In the genomic region with DNA sequence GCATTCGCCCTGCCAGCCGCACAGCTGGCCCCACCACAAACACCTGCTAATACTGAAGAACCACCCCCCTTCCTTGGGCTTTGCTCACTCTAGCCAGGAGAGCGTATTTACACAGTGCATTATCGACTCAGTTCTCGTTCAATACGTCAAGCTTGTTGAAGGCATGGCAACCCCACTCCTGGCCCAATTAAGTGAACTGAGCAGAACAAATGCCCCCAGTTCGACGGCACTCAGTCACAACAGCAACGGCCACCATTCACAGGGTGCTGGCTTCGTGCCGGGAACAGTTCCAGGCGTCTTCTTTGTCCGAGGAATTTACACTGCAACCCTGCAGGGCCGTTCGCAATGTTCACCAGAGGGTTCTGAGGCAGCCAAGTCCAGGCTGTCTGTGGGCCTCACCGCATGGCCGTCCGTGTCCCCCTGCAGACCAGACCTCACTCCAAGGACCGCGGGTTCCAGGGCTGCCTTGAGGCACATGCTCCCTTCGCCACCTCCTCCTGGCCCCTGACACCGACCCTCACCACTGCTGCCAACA, we compare ENCODE assay signal across 11 cellular contexts.
DNase-seq lines count a peak whose midpoint lies in the region; ATAC-seq and TF ChIP-seq lines count a peak whose summit lies in the region.
"Had no signal": no experiment of that assay in that cellular context is flagged by ENCODE, and none has a peak within 500 bp of the region (broad histone marks: within the 10 kb centered on the region; RNA-seq: fewer than 3 reads in every experiment).

No MANE protein-coding gene starts in this region.

- peaks cover 14% of the 10 kb centered on the region for H3K79me2 ChIP-seq in neural progenitor cell (ENCODE audit: low read depth)

- no peaks in the 10 kb centered on the region for H3K27me3 ChIP-seq in neural progenitor cell
- H3K27me3 ChIP-seq: BE2C, heart left ventricle had no signal

- no peaks in the 10 kb centered on the region for H3K9me3 Mint-ChIP-seq in neural progenitor cell

- H3K4me2 ChIP-seq in neural progenitor cell, result no peak overlapping the region

- peaks cover 29% of the 10 kb centered on the region for H3F3A ChIP-seq in neural progenitor cell (ENCODE audit: low read depth)

- peak overlapping the region; percentile 93 for H3K27ac ChIP-seq in caudate nucleus (ENCODE audit: low read depth, low read length)
- H3K27ac ChIP-seq in neural progenitor cell, result no peak overlapping the region

- ATAC-seq in GM18868 (IDR thresholded peaks at IDR 0.05; ENCODE audit: unreplicated experiment) (no peak), HG02885 (IDR thresholded peaks at IDR 0.05; ENCODE audit: poor library complexity, unreplicated experiment) (no peak), HG03159 (IDR thresholded peaks at IDR 0.05; ENCODE audit: unreplicated experiment) (no peak)
- ATAC-seq: activated CD8-positive, alpha-beta memory T cell treated with anti-CD3 and anti-CD28 coated beads, Interleukin-2, amount 10 ng/mL, durations not matched to agents 7 days and 5 days; heart left ventricle had no signal

- H3K27ac Mint-ChIP-seq in neural progenitor cell, result peak overlapping the region; percentile 60
- H3K27ac Mint-ChIP-seq: activated CD8-positive, alpha-beta memory T cell treated with anti-CD3 and anti-CD28 coated beads, Interleukin-2, amount 10 ng/mL, durations not matched to agents 7 days and 5 days had no signal

- peaks cover 47% of the 10 kb centered on the region for H4K20me1 ChIP-seq in neural progenitor cell (ENCODE audit: low read depth)

- H2AFZ ChIP-seq in neural progenitor cell (replicated peaks), result no peak overlapping the region

- peaks cover 2% of the 10 kb centered on the region for H3K27me3 Mint-ChIP-seq in neural progenitor cell (ENCODE audit: insufficient read depth, low read depth)

- peaks cover 5% of the 10 kb centered on the region for H3K36me3 Mint-ChIP-seq in neural progenitor cell
- H3K36me3 Mint-ChIP-seq: activated CD8-positive, alpha-beta memory T cell treated with anti-CD3 and anti-CD28 coated beads, Interleukin-2, amount 10 ng/mL, durations not matched to agents 7 days and 5 days had no signal

- TF ChIP-seq CTCF in neural progenitor cell (IDR thresholded peaks at IDR 0.05), result no peak

- peaks cover 18% of the 10 kb centered on the region for H3K4me1 ChIP-seq in neural progenitor cell

- DNase-seq in DMS153 (lab: John Stamatoyannopoulos, UW), result peak; percentile 84
- peak; percentile 93 for DNase-seq in NCI-H187 treated with DMSO at 0.1 percent for 48 hours (lab: John Stamatoyannopoulos, UW)
- DNase-seq in caudate nucleus (lab: John Stamatoyannopoulos, UW), result peak in 57 of 61 donors; percentile 22 to 95 (median 71)
- no peak for DNase-seq in neural progenitor cell (ENCODE audit: low spot score)
- DNase-seq in EL, result no peak
- DNase-seq: activated CD8-positive, alpha-beta memory T cell treated with anti-CD3 and anti-CD28 coated beads, Interleukin-2, amount 10 ng/mL, durations not matched to agents 7 days and 5 days; BE2C had no signal

- H3K9me3 ChIP-seq in neural progenitor cell (ENCODE audit: low read depth), result no peaks in the 10 kb centered on the region
- H3K9me3 ChIP-seq: BE2C, heart left ventricle had no signal

- H3K4me3 ChIP-seq in neural progenitor cell, result no peak overlapping the region
- H3K4me3 ChIP-seq: heart left ventricle had no signal

- no peak overlapping the region for H3K9ac ChIP-seq in neural progenitor cell

- no peaks in the 10 kb centered on the region for H3K36me3 ChIP-seq in neural progenitor cell
- H3K36me3 ChIP-seq: BE2C, heart left ventricle had no signal

- no peak overlapping the region for H3K4me3 Mint-ChIP-seq in neural progenitor cell
- H3K4me3 Mint-ChIP-seq: activated CD8-positive, alpha-beta memory T cell treated with anti-CD3 and anti-CD28 coated beads, Interleukin-2, amount 10 ng/mL, durations not matched to agents 7 days and 5 days had no signal

- H3K4me1 Mint-ChIP-seq in neural progenitor cell, result peaks cover 49% of the 10 kb centered on the region

Comparison
In these comparisons a context has a peak if more than half of its experiments do, and no peak if none do; other contexts are left out.
1. DNase-seq: peak in DMS153 (single experiment), NCI-H187 treated with DMSO at 0.1 percent for 48 hours (single experiment) and caudate nucleus (57 of 61); none in neural progenitor cell (single experiment) and EL (single experiment).